In the genomic region with DNA sequence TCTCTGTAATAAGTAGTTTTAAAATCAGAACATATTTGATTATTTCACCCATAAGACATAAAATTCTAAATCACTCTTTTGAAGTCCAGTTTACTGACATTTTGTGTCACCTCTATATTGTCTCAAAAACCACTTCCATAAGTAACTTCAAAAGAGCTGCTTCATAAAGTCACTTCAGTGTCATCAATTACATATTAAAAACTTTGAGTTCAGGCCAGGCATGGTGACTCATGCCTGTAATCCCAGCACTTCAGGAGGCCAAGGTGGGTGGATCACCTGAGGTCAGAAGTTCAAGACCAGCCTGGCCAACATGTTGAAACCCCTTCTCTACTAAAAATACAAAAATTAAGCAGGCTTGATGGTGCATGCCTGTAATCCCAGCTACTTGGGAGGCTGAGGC, we compare ENCODE assay signal across 3 cellular contexts. TPM values are rescaled to one million over a fixed set of nuclear protein-coding genes. Genes with fewer than 3 reads are reported as not detected.
"Had no signal": no experiment of that assay in that cellular context is flagged by ENCODE, and none has a peak within 500 bp of the region (broad histone marks: within the 10 kb centered on the region; RNA-seq: fewer than 3 reads in every experiment).

No MANE protein-coding gene starts in this region.

RNA-seq across cellular contexts. Expression of gene TACR3, which starts 53.0 kb away (rescaled TPM):
- total RNA-seq: M059J, MCF 10A, NCI-H460 had no signal
